In the genomic region with DNA sequence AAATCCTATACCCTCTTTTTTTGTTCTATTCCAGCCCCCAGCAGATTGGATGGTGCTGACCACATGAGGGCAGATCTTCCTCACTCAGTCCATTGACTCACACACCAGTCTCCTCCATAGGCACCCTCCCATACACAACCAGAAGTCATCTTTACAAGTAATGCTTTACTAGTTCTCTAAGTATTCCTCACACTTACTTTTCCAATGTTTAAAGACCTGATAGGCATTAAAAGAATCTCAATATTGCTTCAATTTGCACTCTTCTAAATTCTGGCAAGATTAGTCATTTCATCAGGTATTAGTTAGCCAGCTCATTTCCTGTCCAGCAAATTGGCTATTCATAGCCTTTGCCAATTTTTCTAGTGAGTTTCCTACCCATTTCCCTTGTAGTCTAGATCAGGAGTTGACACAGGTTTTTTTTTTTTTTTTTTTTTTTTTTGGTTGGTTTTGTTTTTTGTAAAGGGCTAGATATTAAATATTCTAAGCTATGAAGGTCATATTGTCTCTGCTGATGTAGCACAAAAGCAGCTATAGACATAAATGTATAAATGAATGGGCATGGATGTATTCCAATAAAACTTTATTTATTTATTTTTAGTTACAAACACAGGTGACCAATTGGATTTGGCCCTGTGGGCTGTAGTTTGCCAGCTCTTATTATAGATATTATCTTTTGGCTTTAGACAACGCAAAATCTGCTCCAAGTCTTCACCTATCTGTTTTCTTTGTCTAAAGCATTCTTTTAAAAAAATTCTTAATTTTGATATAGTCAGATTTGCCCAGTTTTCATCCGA, we compare ENCODE assay signal across 1 cellular context.
TF ChIP-seq lines count a peak whose summit lies in the region.

No MANE protein-coding gene starts in this region.

TF ChIP-seq in endothelial cell of umbilical vein, 7 proteins besides CTCF, POLR2A, EP300 and RAD21:
- TF ChIP-seq POLR2AphosphoS5 (IDR thresholded peaks at IDR 0.05; ENCODE audit: insufficient read depth, low read depth, low read length) (peak; percentile 56), MYC (IDR thresholded peaks at IDR 0.05; ENCODE audit: low read depth, low read length) (no peak), FOS (IDR thresholded peaks at IDR 0.05; ENCODE audit: borderline replicate concordance, insufficient read depth, low read length) (peak; percentile 76), JUN (IDR thresholded peaks at IDR 0.05; ENCODE audit: borderline replicate concordance, insufficient read depth, insufficient read length, low read depth) (peak; percentile 82), EZH2 (IDR thresholded peaks at IDR 0.05; ENCODE audit: borderline replicate concordance, low read depth, low read length, severe bottlenecking) (no peak), GATA2 (IDR thresholded peaks at IDR 0.05; ENCODE audit: insufficient read depth, insufficient read length, low read depth, low read length) (peak; percentile 24)
- TF ChIP-seq, protein P1, sequence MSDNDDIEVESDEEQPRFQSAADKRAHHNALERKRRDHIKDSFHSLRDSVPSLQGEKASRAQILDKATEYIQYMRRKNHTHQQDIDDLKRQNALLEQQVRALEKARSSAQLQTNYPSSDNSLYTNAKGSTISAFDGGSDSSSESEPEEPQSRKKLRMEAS (IDR thresholded peaks at IDR 0.05; ENCODE audit: insufficient read depth, insufficient read length) = no peak
